Comparison of ENCODE assay signal across 3 cellular contexts in the genomic region with DNA sequence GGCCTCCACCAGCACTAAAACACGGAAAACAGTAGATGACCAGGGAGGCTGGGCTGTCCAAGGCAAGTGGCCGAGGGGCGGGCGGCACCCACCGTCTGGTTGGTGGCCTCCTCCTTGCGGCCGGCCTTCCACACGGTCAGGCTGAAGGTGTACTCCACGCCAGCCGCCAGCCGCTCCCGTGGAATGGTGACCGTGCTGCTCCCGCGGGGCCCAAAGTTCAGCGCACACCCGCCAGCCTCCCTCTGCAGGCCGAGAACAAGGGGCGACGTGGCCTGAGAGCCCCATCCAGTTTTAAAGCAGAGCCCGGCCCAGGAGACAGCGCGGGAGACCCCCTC. TPM values are rescaled to one million over a fixed set of nuclear protein-coding genes. Genes with fewer than 3 reads are reported as not detected.
"Had no signal": no experiment of that assay in that cellular context is flagged by ENCODE, and none has a peak within 500 bp of the region (broad histone marks: within the 10 kb centered on the region; RNA-seq: fewer than 3 reads in every experiment).

No MANE protein-coding gene starts in this region.

RNA-seq across cellular contexts. Expression of gene RAB26, which starts 40.7 kb away (rescaled TPM):
- total RNA-seq: mesenteric fat pad; naive thymus-derived CD8-positive, alpha-beta T cell; skeletal muscle tissue had no signal
